In the genomic region with DNA sequence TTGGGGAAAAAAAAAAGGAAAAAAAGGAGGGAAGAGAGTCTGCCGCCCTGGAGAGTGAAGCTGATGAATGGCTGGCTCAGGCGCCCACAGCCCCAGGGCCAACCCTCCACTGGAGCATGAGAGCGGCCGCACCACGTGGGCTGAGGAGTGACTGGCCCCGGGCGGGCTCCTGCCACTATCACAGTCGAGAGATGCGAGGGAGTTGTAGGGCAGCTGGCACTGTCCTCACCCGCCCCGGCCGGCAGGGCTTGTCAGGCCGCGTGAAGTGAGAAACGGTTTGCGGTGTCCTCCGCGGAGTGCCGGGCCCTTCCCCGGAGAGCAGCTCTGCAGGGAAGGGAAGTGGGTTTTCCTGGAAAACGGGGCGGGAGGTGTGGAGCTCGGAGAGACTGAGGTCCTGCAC, we compare ENCODE assay signal across 22 cellular contexts. TPM values are rescaled to one million over a fixed set of nuclear protein-coding genes. Genes with fewer than 3 reads are reported as not detected.
DNase-seq lines count a peak whose midpoint lies in the region; ATAC-seq and TF ChIP-seq lines count a peak whose summit lies in the region.
"Had no signal": no experiment of that assay in that cellular context is flagged by ENCODE, and none has a peak within 500 bp of the region (broad histone marks: within the 10 kb centered on the region; RNA-seq: fewer than 3 reads in every experiment).

No MANE protein-coding gene starts in this region.

- H3K4me3 ChIP-seq in naive thymus-derived CD4-positive, alpha-beta T cell (ENCODE audit: low read length), result no peak overlapping the region
- no peak overlapping the region for H3K4me3 ChIP-seq in mesenchymal stem cell (ENCODE audit: insufficient read depth in 1 of 2, low read depth in 1 of 2, low read length in 2 of 2)
- H3K4me3 ChIP-seq: GM12878, heart right ventricle, left ventricle myocardium inferior, skin epidermis had no signal

- POLR2A ChIA-PET in naive thymus-derived CD4-positive, alpha-beta T cell (lab: Charles Lee), result no interaction called here

- 89% methylated on average over 23 of the region's 23 CpGs for WGBS in mesenchymal stem cell

- no peak overlapping the region for H4K91ac ChIP-seq in mesenchymal stem cell (ENCODE audit: low read length)

- H3K23ac ChIP-seq in mesenchymal stem cell (ENCODE audit: low read length in 2 of 2), result no peak overlapping the region

- H3K4me3 Mint-ChIP-seq in naive thymus-derived CD4-positive, alpha-beta T cell, result no peak overlapping the region
- H3K4me3 Mint-ChIP-seq: activated CD8-positive, alpha-beta T cell treated with anti-CD3 and anti-CD28 coated beads, Interleukin-2, amount 10 ng/mL, durations not matched to agents 7 days and 5 days; CD4-positive, alpha-beta T cell; natural killer cell treated with Interleukin-12 subunit alpha and Interleukin-12 subunit beta and Interleukin-15 and Interleukin-18, amount 100 ng/mL, for 72 hours; stimulated activated naive B cell treated with anti-CD40 and anti-IgM and Interleukin-4, amounts not matched to agents 10 μg/mL and 1 μg/mL and 100 μg/mL, for 72 hours had no signal

- H2BK12ac ChIP-seq in mesenchymal stem cell (ENCODE audit: low read length in 2 of 2), result no peak overlapping the region

- no peak overlapping the region for H3K4ac ChIP-seq in mesenchymal stem cell (ENCODE audit: low read depth in 1 of 2, low read length in 2 of 2)

- no peak overlapping the region for H4K8ac ChIP-seq in mesenchymal stem cell (ENCODE audit: low read length)

- H3K4me1 Mint-ChIP-seq in naive thymus-derived CD4-positive, alpha-beta T cell, result peaks cover 0 to 3% (median 0%) of the 10 kb centered on the region in 7 donors
- H3K4me1 Mint-ChIP-seq: stimulated activated naive B cell treated with anti-CD40 and anti-IgM and Interleukin-4, amounts not matched to agents 10 μg/mL and 1 μg/mL and 100 μg/mL, for 72 hours had no signal

- no peak overlapping the region for H2BK120ac ChIP-seq in mesenchymal stem cell (ENCODE audit: low read depth, low read length)

- no peak overlapping the region for H3K4me2 ChIP-seq in mesenchymal stem cell (ENCODE audit: low read length, poor library complexity, severe bottlenecking)

- H2AFZ ChIP-seq in mesenchymal stem cell (ENCODE audit: low read depth, low read length), result no peak overlapping the region

- peaks cover 58% of the 10 kb centered on the region for H3K27me3 ChIP-seq in foreskin keratinocyte
- H3K27me3 ChIP-seq in naive thymus-derived CD4-positive, alpha-beta T cell (ENCODE audit: control insufficient read depth in 2 of 2, insufficient read depth in 2 of 2, low read length in 2 of 2), result no peaks in the 10 kb centered on the region
- peaks cover 36 to 72% of the 10 kb centered on the region in 2 experiments for H3K27me3 ChIP-seq in mesenchymal stem cell (ENCODE audit: control insufficient read depth in 1 of 2, insufficient read depth in 1 of 2, low read length in 2 of 2)

- no peaks in the 10 kb centered on the region for H3K9me3 ChIP-seq in naive thymus-derived CD4-positive, alpha-beta T cell (ENCODE audit: control insufficient read depth in 2 of 3, low read length in 3 of 3)
- no peaks in the 10 kb centered on the region for H3K9me3 ChIP-seq in mesenchymal stem cell (ENCODE audit: control insufficient read depth, low read length)
- H3K9me3 ChIP-seq: left ventricle myocardium inferior had no signal

- H3K9me3 Mint-ChIP-seq in naive thymus-derived CD4-positive, alpha-beta T cell, result peaks cover 0 to 2% (median 0%) of the 10 kb centered on the region in 11 donors
- H3K9me3 Mint-ChIP-seq: CD4-positive, alpha-beta T cell; natural killer cell treated with Interleukin-12 subunit alpha and Interleukin-12 subunit beta and Interleukin-15 and Interleukin-18, amount 100 ng/mL, for 72 hours; stimulated activated naive B cell treated with anti-CD40 and anti-IgM and Interleukin-4, amounts not matched to agents 10 μg/mL and 1 μg/mL and 100 μg/mL, for 72 hours had no signal

- no peaks in the 10 kb centered on the region for H3K79me1 ChIP-seq in mesenchymal stem cell (replicated peaks; ENCODE audit: low read length, poor library complexity, severe bottlenecking)

- H3K14ac ChIP-seq in mesenchymal stem cell (ENCODE audit: low read length in 2 of 2), result no peak overlapping the region

- CTCF ChIA-PET in naive thymus-derived CD4-positive, alpha-beta T cell (lab: Charles Lee), result interaction anchor here (1.5 kb wide), 1 partner anchor 12 kb away, joined by 6 read pairs; no protein-coding TSS in a partner anchor

- TF ChIP-seq CTCF in foreskin keratinocyte (conservative IDR thresholded peaks at IDR 0.05), result no peak

- no peak overlapping the region for H3K9ac ChIP-seq in mesenchymal stem cell (ENCODE audit: low read length)

- H3K27me3 Mint-ChIP-seq in naive thymus-derived CD4-positive, alpha-beta T cell, result peaks cover 0 to 15% (median 4%) of the 10 kb centered on the region in 5 donors
- H3K27me3 Mint-ChIP-seq: CD4-positive, alpha-beta T cell had no signal

- no peaks in the 10 kb centered on the region for H3K36me3 Mint-ChIP-seq in naive thymus-derived CD4-positive, alpha-beta T cell
- H3K36me3 Mint-ChIP-seq: natural killer cell treated with Interleukin-12 subunit alpha and Interleukin-12 subunit beta and Interleukin-15 and Interleukin-18, amount 100 ng/mL, for 72 hours; stimulated activated naive B cell treated with anti-CD40 and anti-IgM and Interleukin-4, amounts not matched to agents 10 μg/mL and 1 μg/mL and 100 μg/mL, for 72 hours had no signal

- H3K4me1 ChIP-seq in foreskin keratinocyte (no peaks in the 10 kb centered on the region), mesenchymal stem cell (ENCODE audit: control insufficient read depth, insufficient read depth, low read depth, low read length) (no peaks in the 10 kb centered on the region)
- no peaks in the 10 kb centered on the region for H3K4me1 ChIP-seq in naive thymus-derived CD4-positive, alpha-beta T cell (ENCODE audit: control insufficient read depth in 2 of 2, insufficient read depth in 2 of 2, low read length in 2 of 2)
- H3K4me1 ChIP-seq: heart right ventricle, left ventricle myocardium inferior had no signal

- H3K27ac Mint-ChIP-seq in naive thymus-derived CD4-positive, alpha-beta T cell, result no peak overlapping the region
- H3K27ac Mint-ChIP-seq: activated CD8-positive, alpha-beta T cell treated with anti-CD3 and anti-CD28 coated beads, Interleukin-2, amount 10 ng/mL, durations not matched to agents 7 days and 5 days; CD4-positive, alpha-beta T cell; natural killer cell treated with Interleukin-12 subunit alpha and Interleukin-12 subunit beta and Interleukin-15 and Interleukin-18, amount 100 ng/mL, for 72 hours; stimulated activated naive B cell treated with anti-CD40 and anti-IgM and Interleukin-4, amounts not matched to agents 10 μg/mL and 1 μg/mL and 100 μg/mL, for 72 hours had no signal

- intact Hi-C loops in naive thymus-derived CD4-positive, alpha-beta T cell (cut with micrococcal nuclease), result no loop called here

- no peak overlapping the region for H2AK5ac ChIP-seq in mesenchymal stem cell (ENCODE audit: low read length, severe bottlenecking)

- no peak overlapping the region for H2BK5ac ChIP-seq in mesenchymal stem cell (ENCODE audit: low read depth, low read length, poor library complexity, severe bottlenecking)

- no peak overlapping the region for H3K27ac ChIP-seq in foreskin keratinocyte
- no peak overlapping the region for H3K27ac ChIP-seq in naive thymus-derived CD4-positive, alpha-beta T cell (ENCODE audit: low read depth, low read length)
- no peak overlapping the region for H3K27ac ChIP-seq in mesenchymal stem cell (ENCODE audit: low read length, poor library complexity, severe bottlenecking)
- H3K27ac ChIP-seq: heart right ventricle, left ventricle myocardium inferior, skin epidermis had no signal

- no peak overlapping the region for H2BK15ac ChIP-seq in mesenchymal stem cell (ENCODE audit: low read depth, poor library complexity, severe bottlenecking)

- no peaks in the 10 kb centered on the region for H3K36me3 ChIP-seq in naive thymus-derived CD4-positive, alpha-beta T cell (ENCODE audit: control insufficient read depth in 2 of 3, insufficient read depth in 3 of 3, low read length in 3 of 3)
- no peaks in the 10 kb centered on the region for H3K36me3 ChIP-seq in mesenchymal stem cell (ENCODE audit: control insufficient read depth in 1 of 2, insufficient read depth in 2 of 2, low read depth in 1 of 2, low read length in 2 of 2)
- H3K36me3 ChIP-seq: heart right ventricle, left ventricle myocardium inferior had no signal

- ATAC-seq in foreskin keratinocyte (peak; percentile 42), HG03520 (IDR thresholded peaks at IDR 0.05; ENCODE audit: unreplicated experiment) (no peak)
- ATAC-seq in naive thymus-derived CD4-positive, alpha-beta T cell, result no peak
- ATAC-seq: activated CD8-positive, alpha-beta T cell treated with anti-CD3 and anti-CD28 coated beads, Interleukin-2, amount 10 ng/mL, durations not matched to agents 7 days and 5 days; GM12878; stimulated activated naive B cell treated with anti-CD40 and anti-IgM and Interleukin-4, amounts not matched to agents 10 μg/mL and 1 μg/mL and 100 μg/mL, for 72 hours had no signal

- peak; percentile 42 for DNase-seq in AG08396 (ENCODE audit: low spot score)
- peak; percentile 34 for DNase-seq in Daoy (ENCODE audit: low read depth)
- peak; percentile 84 for DNase-seq in OCI-M1 (lab: John Stamatoyannopoulos, UW)
- DNase-seq in foreskin keratinocyte, result no peak
- no peak for DNase-seq in naive thymus-derived CD4-positive, alpha-beta T cell
- no peak for DNase-seq in mesenchymal stem cell
- DNase-seq in HCEC 1CT, result no peak
- DNase-seq: activated CD4-positive, alpha-beta T cell treated with anti-CD3 and anti-CD28 coated beads for 1 hour; activated CD8-positive, alpha-beta T cell treated with anti-CD3 and anti-CD28 coated beads, Interleukin-2, amount 10 ng/mL, durations not matched to agents 7 days and 5 days; activated T-cell treated with anti-CD3 and anti-CD28 coated beads, Interleukin-2, amount 50 U/mL, for 1 hour; CD4-positive, alpha-beta T cell; heart right ventricle; left ventricle myocardium inferior; midbrain; NCI-H510A treated with DMSO at 0.1 percent for 48 hours; stimulated activated CD4-positive, alpha-beta T cell treated with anti-CD3 and anti-CD28 coated beads, Interleukin-1b, Interleukin-23, amount 100 ng/mL, for 48 hours; stimulated activated naive B cell treated with anti-CD40 and anti-IgM and Interleukin-4, amounts not matched to agents 10 μg/mL and 1 μg/mL and 100 μg/mL, for 72 hours; T-helper 9 cell had no signal

- H3K18ac ChIP-seq in mesenchymal stem cell (ENCODE audit: low read depth in 1 of 2, low read length in 2 of 2), result no peak overlapping the region

RNA-seq across cellular contexts. Expression of gene JPH3, which starts 45.9 kb away (rescaled TPM):
- 6.2 and 7.4 TPM in 2 replicates for total RNA-seq in Daoy (2014; rRNA removed; shearing (Covaris generic))
- not detected in 2 replicates for total RNA-seq in foreskin keratinocyte
- not detected in 2 replicates for polyA plus RNA-seq in foreskin keratinocyte
- total RNA-seq in naive thymus-derived CD4-positive, alpha-beta T cell, result not detected
- polyA plus RNA-seq in naive thymus-derived CD4-positive, alpha-beta T cell, result not detected
- polyA plus RNA-seq in mesenchymal stem cell (2013, experiment 1 of 2), result 0.03 TPM
- polyA plus RNA-seq in mesenchymal stem cell (2013, experiment 2 of 2), result not detected
- total RNA-seq: activated CD8-positive, alpha-beta T cell treated with anti-CD3 and anti-CD28 coated beads, Interleukin-2, amount 10 ng/mL, durations not matched to agents 7 days and 5 days; CD4-positive, alpha-beta T cell; GM12878; natural killer cell treated with Interleukin-12 subunit alpha and Interleukin-12 subunit beta and Interleukin-15 and Interleukin-18, amount 100 ng/mL, for 72 hours had no signal

Comparison
In these comparisons a context has a peak if more than half of its experiments do, and no peak if none do; other contexts are left out.
1. DNase-seq: peak in AG08396 (single experiment), Daoy (single experiment) and OCI-M1 (single experiment); none in foreskin keratinocyte (0 of 2), naive thymus-derived CD4-positive, alpha-beta T cell (0 of 9), mesenchymal stem cell (single experiment) and HCEC 1CT (single experiment).